In genomic region chr13:112618501-112618900, GRCh38 we compare ENCODE assay signal across 19 cellular contexts. TPM values are rescaled to one million over a fixed set of nuclear protein-coding genes. Genes with fewer than 3 reads are reported as not detected.
DNase-seq lines count a peak whose midpoint lies in the region; ATAC-seq and TF ChIP-seq lines count a peak whose summit lies in the region.
"Had no signal": no experiment of that assay in that cellular context is flagged by ENCODE, and none has a peak within 500 bp of the region (broad histone marks: within the 10 kb centered on the region; RNA-seq: fewer than 3 reads in every experiment).

No MANE protein-coding gene starts in this region.

- CTCF ChIA-PET in activated CD8-positive, alpha-beta T cell treated with anti-CD3 and anti-CD28 coated beads, Interleukin-2, amount 10 ng/mL, durations not matched to agents 7 days and 5 days (lab: Charles Lee) = no interaction called here

- TF ChIP-seq POLR2A in spleen (IDR thresholded peaks at IDR 0.05) = no peak

- peaks cover 0 to 4% (median 0%) of the 10 kb centered on the region in 6 donors for H3K4me1 ChIP-seq in spleen
- H3K4me1 ChIP-seq: BE2C had no signal

- H3K9me3 Mint-ChIP-seq in activated CD8-positive, alpha-beta T cell treated with anti-CD3 and anti-CD28 coated beads, Interleukin-2, amount 10 ng/mL, durations not matched to agents 7 days and 5 days (ENCODE audit: insufficient read depth) = no peaks in the 10 kb centered on the region
- H3K9me3 Mint-ChIP-seq: CD8-positive, alpha-beta memory T cell had no signal

- no peak overlapping the region for H3K27ac Mint-ChIP-seq in activated CD8-positive, alpha-beta T cell treated with anti-CD3 and anti-CD28 coated beads, Interleukin-2, amount 10 ng/mL, durations not matched to agents 7 days and 5 days
- H3K27ac Mint-ChIP-seq: CD4-positive, CD25-positive, alpha-beta regulatory T cell; CD8-positive, alpha-beta memory T cell had no signal

- intact Hi-C loops in spleen (cut with DNase I; ENCODE audit: low total_unique reads) = no loop called here

- no peak for TF ChIP-seq CTCF in spleen (IDR thresholded peaks at IDR 0.05 in 8 of 11, conservative IDR thresholded peaks at IDR 0.05 in 3 of 11)

- H3K4me1 Mint-ChIP-seq in activated CD8-positive, alpha-beta T cell treated with anti-CD3 and anti-CD28 coated beads, Interleukin-2, amount 10 ng/mL, durations not matched to agents 7 days and 5 days (ENCODE audit: low read depth) = no peaks in the 10 kb centered on the region
- H3K4me1 Mint-ChIP-seq: CD8-positive, alpha-beta memory T cell had no signal

- no peaks in the 10 kb centered on the region for H3K36me3 Mint-ChIP-seq in activated CD8-positive, alpha-beta T cell treated with anti-CD3 and anti-CD28 coated beads, Interleukin-2, amount 10 ng/mL, durations not matched to agents 7 days and 5 days (ENCODE audit: low read depth)
- H3K36me3 Mint-ChIP-seq: CD4-positive, CD25-positive, alpha-beta regulatory T cell; CD8-positive, alpha-beta memory T cell had no signal

- peak; percentile 70 for DNase-seq in SHP77 treated with DMSO at 0.1 percent for 48 hours (lab: John Stamatoyannopoulos, UW)
- peak; percentile 24 for DNase-seq in ecto neural progenitor cell (ENCODE audit: low spot score)
- peak; percentile 86 for DNase-seq in mesenteric fat pad (ENCODE audit: low spot score)
- peak; percentile 66 for DNase-seq in spleen
- DNase-seq in medulla oblongata (ENCODE audit: extremely low spot score) = no peak
- no peak for DNase-seq in activated CD8-positive, alpha-beta T cell treated with anti-CD3 and anti-CD28 coated beads, Interleukin-2, amount 10 ng/mL, durations not matched to agents 7 days and 5 days
- DNase-seq: BE2C; C1 segment of cervical spinal cord; CD4-positive, CD25-positive, alpha-beta regulatory T cell; CD8-positive, alpha-beta memory T cell; COR-L47; DMS 273 treated with DMSO at 0.1 percent for 48 hours; DMS53; DND-41; EL; HCEC 1CT; IMR-90 had no signal

- peaks cover 0 to 49% (median 0%) of the 10 kb centered on the region in 7 donors for H3K27me3 ChIP-seq in spleen (replicated peaks in 1 of 7)

- H3K36me3 ChIP-seq in spleen = no peaks in the 10 kb centered on the region
- H3K36me3 ChIP-seq: BE2C had no signal

- H3K27ac ChIP-seq in spleen = no peak overlapping the region

- POLR2A ChIA-PET in activated CD8-positive, alpha-beta T cell treated with anti-CD3 and anti-CD28 coated beads, Interleukin-2, amount 10 ng/mL, durations not matched to agents 7 days and 5 days (lab: Charles Lee) = no interaction called here

- WGBS in spleen, 5 donors = 89 to 97% (median 95%) methylated on average over 12 of the region's 12 CpGs

- peaks cover 8% of the 10 kb centered on the region for H3K27me3 Mint-ChIP-seq in activated CD8-positive, alpha-beta T cell treated with anti-CD3 and anti-CD28 coated beads, Interleukin-2, amount 10 ng/mL, durations not matched to agents 7 days and 5 days (ENCODE audit: low read depth)

- no peak for ATAC-seq in GM18520 (IDR thresholded peaks at IDR 0.05; ENCODE audit: unreplicated experiment)
- ATAC-seq in activated CD8-positive, alpha-beta T cell treated with anti-CD3 and anti-CD28 coated beads, Interleukin-2, amount 10 ng/mL, durations not matched to agents 7 days and 5 days = no peak
- ATAC-seq: GM12878 had no signal

- no peaks in the 10 kb centered on the region for H3K9me3 ChIP-seq in spleen
- H3K9me3 ChIP-seq: BE2C had no signal

- no peak overlapping the region for H3K4me3 Mint-ChIP-seq in activated CD8-positive, alpha-beta T cell treated with anti-CD3 and anti-CD28 coated beads, Interleukin-2, amount 10 ng/mL, durations not matched to agents 7 days and 5 days
- H3K4me3 Mint-ChIP-seq: CD4-positive, CD25-positive, alpha-beta regulatory T cell; CD8-positive, alpha-beta memory T cell had no signal

- no peak overlapping the region for H3K4me3 ChIP-seq in spleen
- H3K4me3 ChIP-seq: GM12878 had no signal

RNA-seq across cellular contexts. Expression of gene TUBGCP3, which starts 30.5 kb away (rescaled TPM):
- 27.3 TPM for total RNA-seq in mesenteric fat pad
- 10 to 100 TPM; 35.3 to 69.8 (median 55.1) TPM for total RNA-seq in spleen
- 10 to 100 TPM in 2 of 3 donors, 1 to 10 TPM in 1; 9.1 to 14.9 (median 11.3) TPM for polyA plus RNA-seq in spleen
- total RNA-seq in activated CD8-positive, alpha-beta T cell treated with anti-CD3 and anti-CD28 coated beads, Interleukin-2, amount 10 ng/mL, durations not matched to agents 7 days and 5 days = 10 to 100 TPM; 57.4 to 66.5 TPM

Comparison
In these comparisons a context has a peak if more than half of its experiments do, and no peak if none do; other contexts are left out.
1. DNase-seq: peak in SHP77 treated with DMSO at 0.1 percent for 48 hours (single experiment), ecto neural progenitor cell (single experiment), mesenteric fat pad (single experiment) and spleen (single experiment); none in medulla oblongata (single experiment) and activated CD8-positive, alpha-beta T cell treated with anti-CD3 and anti-CD28 coated beads, Interleukin-2, amount 10 ng/mL, durations not matched to agents 7 days and 5 days (single experiment).